In genomic region chr7:46450871-46451270, GRCh38 we compare ENCODE assay signal across 18 cellular contexts.
DNase-seq lines count a peak whose midpoint lies in the region; ATAC-seq and TF ChIP-seq lines count a peak whose summit lies in the region.
"Had no signal": no experiment of that assay in that cellular context is flagged by ENCODE, and none has a peak within 500 bp of the region (broad histone marks: within the 10 kb centered on the region; RNA-seq: fewer than 3 reads in every experiment).

No MANE protein-coding gene starts in this region.

- H3K27ac Mint-ChIP-seq in osteocyte (ENCODE audit: unreplicated experiment) = no peak overlapping the region
- H3K27ac Mint-ChIP-seq in activated T-helper 17 cell treated with anti-CD3 and anti-CD28 coated beads, Interleukin-2, amount 50 U/mL, for 72 hours = no peak overlapping the region
- H3K27ac Mint-ChIP-seq: B cell had no signal

- peaks cover 23% of the 10 kb centered on the region for H3F3A ChIP-seq in GM23248 (ENCODE audit: insufficient read depth)

- in situ Hi-C loops in GM23248 (cut with MboI) = no loop called here

- H3K9ac ChIP-seq in GM23248 = no peak overlapping the region

- H3K9me3 Mint-ChIP-seq in osteocyte (ENCODE audit: unreplicated experiment) = peaks cover 5% of the 10 kb centered on the region
- peaks cover 12% of the 10 kb centered on the region for H3K9me3 Mint-ChIP-seq in activated T-helper 17 cell treated with anti-CD3 and anti-CD28 coated beads, Interleukin-2, amount 50 U/mL, for 72 hours

- H3K36me3 Mint-ChIP-seq in osteocyte (ENCODE audit: unreplicated experiment) = peaks cover 4% of the 10 kb centered on the region
- H3K36me3 Mint-ChIP-seq in activated T-helper 17 cell treated with anti-CD3 and anti-CD28 coated beads, Interleukin-2, amount 50 U/mL, for 72 hours (ENCODE audit: low read depth) = no peaks in the 10 kb centered on the region

- H3K79me2 ChIP-seq in GM23248 (ENCODE audit: insufficient read depth) = no peaks in the 10 kb centered on the region

- no peak overlapping the region for H3K4me3 ChIP-seq in GM23248
- H3K4me3 ChIP-seq in foreskin fibroblast (ENCODE audit: low read depth in 1 of 2, low read length in 2 of 2) = no peak overlapping the region
- no peak overlapping the region for H3K4me3 ChIP-seq in adrenal gland
- H3K4me3 ChIP-seq: GM12878, K562 had no signal

- no peak overlapping the region for H3K4me3 Mint-ChIP-seq in osteocyte (ENCODE audit: unreplicated experiment)
- H3K4me3 Mint-ChIP-seq in activated T-helper 17 cell treated with anti-CD3 and anti-CD28 coated beads, Interleukin-2, amount 50 U/mL, for 72 hours = no peak overlapping the region
- H3K4me3 Mint-ChIP-seq: B cell had no signal

- no peaks in the 10 kb centered on the region for H3K36me3 ChIP-seq in GM23248 (ENCODE audit: low read depth)
- no peaks in the 10 kb centered on the region for H3K36me3 ChIP-seq in adrenal gland (replicated peaks in 1 of 2)

- peak overlapping the region; percentile 31; the same call in 1 of the 2 replicates for H2AFZ ChIP-seq in GM23248

- H4K20me1 ChIP-seq in GM23248 (ENCODE audit: insufficient read depth) = no peaks in the 10 kb centered on the region

- H3K4me1 Mint-ChIP-seq in osteocyte (ENCODE audit: unreplicated experiment) = peaks cover 20% of the 10 kb centered on the region
- no peaks in the 10 kb centered on the region for H3K4me1 Mint-ChIP-seq in activated T-helper 17 cell treated with anti-CD3 and anti-CD28 coated beads, Interleukin-2, amount 50 U/mL, for 72 hours
- H3K4me1 Mint-ChIP-seq: B cell had no signal

- intact Hi-C loops in adrenal gland (cut with DNase I) = no loop called here

- H3K27me3 Mint-ChIP-seq in osteocyte (ENCODE audit: unreplicated experiment) = no peaks in the 10 kb centered on the region
- no peaks in the 10 kb centered on the region for H3K27me3 Mint-ChIP-seq in activated T-helper 17 cell treated with anti-CD3 and anti-CD28 coated beads, Interleukin-2, amount 50 U/mL, for 72 hours
- H3K27me3 Mint-ChIP-seq: B cell had no signal

- no peak for ATAC-seq in activated T-helper 17 cell treated with anti-CD3 and anti-CD28 coated beads, Interleukin-2, amount 50 U/mL, for 72 hours (replicated peaks)
- ATAC-seq: K562 had no signal

- no peak for TF ChIP-seq POLR2A in adrenal gland (IDR thresholded peaks at IDR 0.05)

- H3K4me1 ChIP-seq in GM23248 (ENCODE audit: insufficient read depth) = peaks cover 25% of the 10 kb centered on the region
- H3K4me1 ChIP-seq in adrenal gland (replicated peaks in 1 of 2) = no peaks in the 10 kb centered on the region

- H3K27me3 ChIP-seq in GM23248 (replicated peaks; ENCODE audit: insufficient read depth) (no peaks in the 10 kb centered on the region), adrenal gland (no peaks in the 10 kb centered on the region)

- DNase-seq in GM23248 (peak; percentile 67), RPMI7951 (ENCODE audit: low read depth) (peak; percentile 35), foreskin fibroblast (peak; percentile 13 to 50), adrenal gland (no peak), osteocyte (ENCODE audit: extremely low spot score, unreplicated experiment) (no peak)
- no peak for DNase-seq in stimulated activated CD4-positive, alpha-beta T cell treated with anti-CD3 and anti-CD28 coated beads, Interleukin-15, amount 100 ng/mL, for 24 hours
- DNase-seq: ACHN, COR-L47, GF-D8, NCI-H1417, NCI-H187, NCI-H2107, NCI-H2227 treated with DMSO at 0.1 percent for 48 hours, NCI-H510A treated with DMSO at 0.1 percent for 48 hours had no signal

- H3K27ac ChIP-seq in GM23248 = peak overlapping the region; percentile 12; the same call in 1 of the 2 replicates
- H3K27ac ChIP-seq in adrenal gland = no peak overlapping the region

- H3K9me3 ChIP-seq in GM23248 (ENCODE audit: low read depth) (no peaks in the 10 kb centered on the region), adrenal gland (replicated peaks in 1 of 3) (no peaks in the 10 kb centered on the region)

- H3K4me2 ChIP-seq in GM23248 (ENCODE audit: unreplicated experiment) = peak overlapping the region; percentile 24

- no peak for TF ChIP-seq CTCF in foreskin fibroblast (IDR thresholded peaks at IDR 0.05; ENCODE audit: low read depth, low read length)
- TF ChIP-seq CTCF in adrenal gland (IDR thresholded peaks at IDR 0.05) = no peak
- no peak for TF ChIP-seq CTCF in osteocyte (IDR thresholded peaks at IDR 0.05)

- H3K9me2 ChIP-seq in GM23248 (ENCODE audit: insufficient read depth) = no peaks in the 10 kb centered on the region

Comparison
In these comparisons a context has a peak if more than half of its experiments do, and no peak if none do; other contexts are left out.
1. DNase-seq: peak in GM23248 (single experiment), RPMI7951 (single experiment) and foreskin fibroblast (2 of 2); none in stimulated activated CD4-positive, alpha-beta T cell treated with anti-CD3 and anti-CD28 coated beads, Interleukin-15, amount 100 ng/mL, for 24 hours (single experiment), adrenal gland (0 of 7) and osteocyte (single experiment).